Comparison of ENCODE assay signal across 8 cellular contexts in the genomic region with DNA sequence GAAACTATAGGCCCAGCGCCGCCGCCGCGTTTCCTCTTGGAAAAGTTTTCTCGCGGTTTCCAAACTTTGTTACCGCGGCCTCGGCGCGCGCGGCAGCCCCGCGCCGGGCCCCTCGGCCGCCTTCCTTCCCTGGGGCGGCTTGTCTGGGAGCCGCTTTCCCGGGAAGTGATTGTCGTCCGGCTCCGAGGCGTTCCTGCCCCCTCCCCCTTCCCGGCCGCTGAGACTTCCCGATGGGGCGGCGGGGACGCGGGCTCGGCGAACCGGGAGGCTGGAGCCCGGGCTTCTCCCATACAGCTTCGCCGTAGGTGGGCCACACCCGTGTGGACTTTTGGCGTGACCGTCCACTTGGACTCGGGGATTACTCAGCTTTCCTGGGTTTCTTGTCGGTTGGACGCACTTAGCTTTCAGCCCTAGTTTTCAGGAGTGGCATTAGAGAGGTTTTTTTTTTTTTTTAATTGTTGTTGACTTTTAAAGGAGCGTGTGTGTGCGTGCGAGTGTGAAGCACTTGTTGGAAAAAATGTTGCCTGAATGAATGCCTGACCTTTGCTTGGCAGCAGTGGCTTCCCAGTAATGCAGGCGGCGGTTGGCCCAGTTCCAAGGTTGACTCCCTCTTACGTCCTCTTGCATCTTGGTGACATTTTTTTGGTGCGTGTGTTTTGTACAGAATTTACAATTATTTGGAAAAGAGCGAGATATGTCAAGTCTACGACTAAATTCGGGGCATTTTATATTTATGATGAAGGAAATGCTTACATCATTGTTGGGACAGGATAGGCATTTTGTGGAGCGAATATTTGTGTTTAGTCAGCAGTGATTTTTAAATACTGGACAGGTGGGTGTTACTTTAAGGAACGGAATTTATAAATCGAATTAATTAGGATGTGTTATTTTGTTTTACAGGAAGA. TPM values are rescaled to one million over a fixed set of nuclear protein-coding genes. Genes with fewer than 3 reads are reported as not detected.
A peak's percentile ranks its signal among the peaks of the same experiment; 100 is the strongest.
DNase-seq lines count a peak whose midpoint lies in the region; ATAC-seq, FAIRE-seq and TF ChIP-seq lines count a peak whose summit lies in the region.

No MANE protein-coding gene starts in this region.

- no peak overlapping the region for H3K4ac ChIP-seq in H1 (replicated peaks; ENCODE audit: insufficient read length, low read depth, low read length)

- H4K20me1 ChIP-seq in H1 (replicated peaks in 1 of 2; ENCODE audit: control insufficient read depth in 1 of 2, insufficient read depth in 2 of 2, low read length in 2 of 2): peaks cover 0 to 17% of the 10 kb centered on the region in 2 experiments

- TF ChIP-seq CTCF in HFF-Myc (IDR thresholded peaks at IDR 0.05; ENCODE audit: low read depth, low read length, missing control alignments) (no peak), H1 (IDR thresholded peaks at IDR 0.05; ENCODE audit: control extremely low read depth in 1 of 3, insufficient read depth in 1 of 3, low read depth in 1 of 3, low read length in 3 of 3) (no peak), lung (IDR thresholded peaks at IDR 0.05; ENCODE audit: control extremely low read depth, extremely low read depth) (no peak)

- H3K79me1 ChIP-seq in H1 (ENCODE audit: low read depth, low read length): peaks cover 5% of the 10 kb centered on the region; the same call in 1 of the 2 replicates

- 4% methylated on average over 32 of the region's 58 CpGs; no CpG with 5 or more reads in 1 of the 2 experiments for WGBS in H1 (ENCODE audit: extremely low coverage in 1 of 2, insufficient coverage in 1 of 2, insufficient read length in 1 of 2, insufficient replicate concordance in 2 of 2, low coverage in 1 of 2, low lambda C conversion rate in 2 of 2, missing lambda C conversion rate in 1 of 2), 2 experiments
- WGBS in lung, 2 donors: 2% methylated on average over 53 to 58 of the region's 58 CpGs

- H3K18ac ChIP-seq in H1 (ENCODE audit: extremely low read depth, low read length): peak overlapping the region; percentile 97

- H3K79me2 ChIP-seq in H1 (ENCODE audit: control insufficient read depth in 1 of 2, insufficient read depth in 2 of 2, low read length in 2 of 2): peaks cover 40 to 50% of the 10 kb centered on the region in 2 experiments

- H3K27me3 ChIP-seq in H1 (replicated peaks in 1 of 4; ENCODE audit: control insufficient read depth in 3 of 4, extremely low read depth in 1 of 4, insufficient read depth in 3 of 4, low read length in 3 of 4) (no peaks in the 10 kb centered on the region), lung (ENCODE audit: control insufficient read depth, insufficient read depth) (no peaks in the 10 kb centered on the region)

- TF ChIP-seq RAD21 in H1 (IDR thresholded peaks at IDR 0.05 in 1 of 2, conservative IDR thresholded peaks at IDR 0.05 in 1 of 2; ENCODE audit: low read depth in 2 of 2, low read length in 2 of 2): no peak

- H3K4me1 Mint-ChIP-seq in activated CD4-positive, alpha-beta memory T cell treated with anti-CD3 and anti-CD28 coated beads for 36 hours (ENCODE audit: low read depth): peaks cover 34% of the 10 kb centered on the region

- peak overlapping the region; percentile 96 for H4K91ac ChIP-seq in H1 (replicated peaks; ENCODE audit: insufficient read length, low read length)

- peaks cover 11% of the 10 kb centered on the region; the same call in 1 of the 2 replicates for H3K23me2 ChIP-seq in H1 (ENCODE audit: low read depth, low read length)

- no peak overlapping the region for H2AFZ ChIP-seq in H1 (ENCODE audit: low read length)

- H3K14ac ChIP-seq in H1 (ENCODE audit: insufficient read length): no peak overlapping the region

- CTCF ChIA-PET in activated CD4-positive, alpha-beta memory T cell treated with anti-CD3 and anti-CD28 coated beads for 36 hours (lab: Charles Lee): no interaction called here
- CTCF ChIA-PET in H1 (lab: Charles Lee; ENCODE audit: partially characterized antibody): no interaction called here

- H3K27ac ChIP-seq in H1 (ENCODE audit: low read depth, low read length): peak overlapping the region; percentile 82; the same call in 1 of the 2 replicates
- H3K27ac ChIP-seq in lung (ENCODE audit: low read depth in 1 of 2, low read length in 1 of 2): peak overlapping the region; percentile 97 to 99

- no peak for TF ChIP-seq EP300 in H1 (IDR thresholded peaks at IDR 0.05; ENCODE audit: borderline replicate concordance in 1 of 2, low read depth in 2 of 2, low read length in 2 of 2)

- H3K9me3 ChIP-seq in H1 (ENCODE audit: insufficient read depth in 2 of 2, low read depth in 1 of 2, low read length in 1 of 2): peaks cover 8 to 10% of the 10 kb centered on the region in 2 experiments; a peak in 3 of 4 replicates
- no peaks in the 10 kb centered on the region for H3K9me3 ChIP-seq in lung (ENCODE audit: control insufficient read depth in 2 of 2, insufficient read depth in 1 of 2, low read length in 1 of 2)

- FAIRE-seq in H1 (lab: Jason Lieb, UNC): no peak

- peak in 1 of 2 experiments; percentile 48; a peak in 1 of 3 replicates for TF ChIP-seq POLR2A in H1 (IDR thresholded peaks at IDR 0.05; ENCODE audit: control extremely low read depth in 1 of 2, low read depth in 2 of 2, low read length in 2 of 2)

- no peaks in the 10 kb centered on the region for H3K9me3 Mint-ChIP-seq in activated CD4-positive, alpha-beta memory T cell treated with anti-CD3 and anti-CD28 coated beads for 36 hours

- H3K27me3 Mint-ChIP-seq in activated CD4-positive, alpha-beta memory T cell treated with anti-CD3 and anti-CD28 coated beads for 36 hours: peaks cover 22% of the 10 kb centered on the region

- ATAC-seq in lung (ENCODE audit: insufficient read depth, low FRiP score): peak; percentile 59

- H4K5ac ChIP-seq in H1 (ENCODE audit: insufficient read length, low read depth, low read length): peak overlapping the region; percentile 92

- no peak overlapping the region for H3K23ac ChIP-seq in H1 (ENCODE audit: insufficient read length)

- DNase-seq in DMS 273 treated with DMSO at 0.1 percent for 48 hours (lab: John Stamatoyannopoulos, UW) (peak; percentile 44), HFF-Myc (ENCODE audit: extremely low read depth, low read depth) (peak; percentile 59), NCI-H2227 (lab: John Stamatoyannopoulos, UW; ENCODE audit: unreplicated experiment) (peak; percentile 76), H1 (ENCODE audit: low read depth in 1 of 2, low spot score in 2 of 2) (peak in 1 of 2 experiments; percentile 68), lung (ENCODE audit: low spot score) (peak; percentile 94), middle frontal gyrus (ENCODE audit: extremely low spot score, low spot score) (no peak)
- DNase-seq in activated CD4-positive, alpha-beta memory T cell treated with anti-CD3 and anti-CD28 coated beads for 36 hours: peak; percentile 80
- peak; percentile 60 to 62 for DNase-seq in stimulated activated CD4-positive, alpha-beta T cell treated with anti-CD3 and anti-CD28 coated beads, Interleukin-4, amount 100 ng/mL, for 48 hours (ENCODE audit: low read depth in 2 of 2)

- H3K4me2 ChIP-seq in H1 (ENCODE audit: insufficient read depth in 1 of 2, low read depth in 2 of 2, low read length in 2 of 2): peak overlapping the region; percentile 79 to 98

- peak overlapping the region; percentile 91 for H3K4me3 ChIP-seq in HFF-Myc (replicated peaks; ENCODE audit: low read depth, low read length)
- H3K4me3 ChIP-seq in H1 (ENCODE audit: extremely low read depth in 1 of 4, insufficient read depth in 2 of 4, low read depth in 3 of 4, low read length in 4 of 4): peak overlapping the region; percentile 74 to 91 (median 82)
- H3K4me3 ChIP-seq in lung: peak overlapping the region; percentile 92

- peak overlapping the region; percentile 66 for H3K56ac ChIP-seq in H1 (replicated peaks; ENCODE audit: insufficient read length, low read depth, low read length)

- H3K9ac ChIP-seq in H1 (replicated peaks in 1 of 4; ENCODE audit: extremely low read depth in 1 of 4, low read depth in 3 of 4, low read length in 3 of 4): peak overlapping the region; percentile 80 to 89 (median 86)

- H3K4me1 ChIP-seq in H1 (replicated peaks in 1 of 4; ENCODE audit: control insufficient read depth in 3 of 4, insufficient read depth in 4 of 4, low read length in 3 of 4) (peaks cover 2 to 11% (median 9%) of the 10 kb centered on the region in 4 experiments; a peak in 5 of 7 replicates), lung (ENCODE audit: control insufficient read depth in 2 of 2, insufficient read depth in 2 of 2, low read length in 2 of 2) (peaks cover 13 to 15% of the 10 kb centered on the region in 2 donors)

- peak overlapping the region; percentile 70 for H3K4me3 Mint-ChIP-seq in activated CD4-positive, alpha-beta memory T cell treated with anti-CD3 and anti-CD28 coated beads for 36 hours

- no peak overlapping the region for H2BK12ac ChIP-seq in H1 (ENCODE audit: low read depth, low read length)

- peak overlapping the region; percentile 81; the same call in 1 of the 2 replicates for H4K8ac ChIP-seq in H1 (ENCODE audit: extremely low read depth, insufficient read depth, low read length)

- intact Hi-C loops in activated CD4-positive, alpha-beta memory T cell treated with anti-CD3 and anti-CD28 coated beads for 36 hours (cut with micrococcal nuclease): loop anchor here (5.0 to 10.0 kb wide), 3 partner anchors 102 to 591 kb away; a partner anchor contains a TSS

- POLR2A ChIA-PET in activated CD4-positive, alpha-beta memory T cell treated with anti-CD3 and anti-CD28 coated beads for 36 hours (lab: Charles Lee): interaction anchor here (0.6 to 1.4 kb wide), 3 partner anchors 15 to 182 kb away, joined by 3 to 4 read pairs (median 3); a partner anchor contains a TSS
- POLR2A ChIA-PET in H1 (lab: Charles Lee; ENCODE audit: partially characterized antibody): interaction anchor here (0.6 to 3.6 kb wide), 22 partner anchors 9 to 450 kb away, joined by 3 to 23 read pairs (median 3); a partner anchor contains a TSS

- no peak overlapping the region for H3K27ac Mint-ChIP-seq in activated CD4-positive, alpha-beta memory T cell treated with anti-CD3 and anti-CD28 coated beads for 36 hours

- peak overlapping the region; percentile 60; the same call in 1 of the 2 replicates for H2BK5ac ChIP-seq in H1 (ENCODE audit: low read depth, low read length)

- no peak overlapping the region for H2BK120ac ChIP-seq in H1 (replicated peaks; ENCODE audit: low read depth, low read length)

- peaks cover 0 to 25% (median 10%) of the 10 kb centered on the region in 4 experiments; a peak in 3 of 8 replicates for H3K36me3 ChIP-seq in H1 (ENCODE audit: control insufficient read depth in 2 of 4, insufficient read depth in 4 of 4, low read length in 3 of 4)
- H3K36me3 ChIP-seq in lung (ENCODE audit: control insufficient read depth in 2 of 2, insufficient read depth in 2 of 2, low read length in 2 of 2): peaks cover 0 to 10% of the 10 kb centered on the region in 2 donors

- no peak overlapping the region for H2BK15ac ChIP-seq in H1 (ENCODE audit: low read length)

- no peak overlapping the region for H2BK20ac ChIP-seq in H1 (ENCODE audit: low read length)

- peak overlapping the region; percentile 90 for H2AK5ac ChIP-seq in H1 (ENCODE audit: low read depth, low read length)

- H3K36me3 Mint-ChIP-seq in activated CD4-positive, alpha-beta memory T cell treated with anti-CD3 and anti-CD28 coated beads for 36 hours: peaks cover 8% of the 10 kb centered on the region

RNA-seq across cellular contexts. Expression of a gene that starts 0.8 kb away (rescaled TPM):
- total RNA-seq in activated CD4-positive, alpha-beta memory T cell treated with anti-CD3 and anti-CD28 coated beads for 36 hours: 10 to 100 TPM; 82.8 to 89.5 TPM
- 302 and 349 TPM in 2 replicates for total RNA-seq in H1 (2021; fragmentation: NEBNext Ultra II Directional; extraction: Animal tissue kit (Norgen Biotek cat#: 25700))
- polyA plus RNA-seq in H1 (2011; rRNA removed) (115 and 124 TPM in 2 replicates), lung (100 to 1,000 TPM; 115 to 177 TPM)
- 159 TPM for polyA plus RNA-seq in H1 (2011; cell fraction: cytosol; rRNA removed)
- polyA plus RNA-seq in H1 (2011; cell fraction: nucleus; rRNA removed): 239 TPM
- 239 to 268 TPM (median 258 TPM) in 4 replicates for polyA plus RNA-seq in H1 (2012, experiment 1 of 2)
- 40.4 TPM for polyA plus RNA-seq in H1 (2012, experiment 2 of 2)
- 134 TPM for polyA plus RNA-seq in H1 (2013, experiment 1 of 2)
- polyA plus RNA-seq in H1 (2013, experiment 2 of 2): 131 TPM
- 165 and 188 TPM in 2 replicates for polyA minus RNA-seq in H1 (2011; rRNA and poly(A)+ RNA removed)
- polyA minus RNA-seq in H1 (2011; cell fraction: cytosol; rRNA and poly(A)+ RNA removed): 179 TPM
- 114 TPM for polyA minus RNA-seq in H1 (2011; cell fraction: nucleus; rRNA and poly(A)+ RNA removed)
- total RNA-seq in lung: 100 to 1,000 TPM; 427 to 480 TPM
